19 cellular contexts compared by ENCODE assay signal in genomic region chr13:106383791-106384190, GRCh38.
"Had no signal": no experiment of that assay in that cellular context is flagged by ENCODE, and none has a peak within 500 bp of the region (broad histone marks: within the 10 kb centered on the region; RNA-seq: fewer than 3 reads in every experiment).

No MANE protein-coding gene starts in this region.

- DNase-seq: KBM-7, MV-4-11, NCI-H1048, NCI-H1105, NCI-H1417, NCI-H1436 treated with DMSO at 0.1 percent for 48 hours, NCI-H1694, NCI-H187 treated with DMSO at 0.1 percent for 48 hours, NCI-H2029 treated with DMSO at 0.1 percent for 48 hours, NCI-H226, NCI-H446, NCI-H510A, NCI-H524 treated with DMSO at 0.1 percent for 48 hours, NCI-H774, PC-3, SHP77, SK-N-SH had no signal

- H3K27ac ChIP-seq: HL-60, RWPE1 had no signal

- H3K4me2 ChIP-seq: SK-N-SH had no signal

- H3K9ac ChIP-seq: SK-N-SH had no signal

- H3K9me3 ChIP-seq: SK-N-SH had no signal
